1 cellular context compared by ENCODE assay signal in genomic region chr17:12545877-12546513, GRCh38.
TF ChIP-seq lines count a peak whose summit lies in the region.

No MANE protein-coding gene starts in this region.

TF ChIP-seq in HCT116, 20 proteins besides CTCF, POLR2A, EP300 and RAD21 (continued from another document):
- TF ChIP-seq REST (IDR thresholded peaks at IDR 0.05; ENCODE audit: low read depth) (no peak), ZNF274 (IDR thresholded peaks at IDR 0.05; ENCODE audit: low read depth, low read length) (no peak)
